ENCODE assay signal across 27 cellular contexts in the genomic region with DNA sequence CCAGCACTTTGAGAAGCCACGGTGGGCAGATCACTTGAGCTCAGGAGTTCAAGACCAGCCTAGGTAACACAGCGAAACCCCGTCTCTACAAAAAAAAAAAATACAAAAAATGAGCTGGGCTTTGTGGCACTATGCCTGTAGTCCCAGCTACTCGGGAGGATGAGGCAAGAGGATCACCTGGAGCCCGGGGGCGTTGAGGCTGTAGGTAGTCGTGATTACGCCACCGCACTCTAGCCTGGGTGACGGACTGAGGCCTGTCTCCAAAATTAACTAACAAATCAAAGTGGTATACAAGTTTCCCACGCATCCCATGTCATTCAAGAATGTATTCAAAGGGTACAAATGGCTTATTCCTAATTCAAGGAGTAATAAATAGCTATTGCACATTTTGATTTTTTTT. TPM values are rescaled to one million over a fixed set of nuclear protein-coding genes. Genes with fewer than 3 reads are reported as not detected.
"Had no signal": no experiment of that assay in that cellular context is flagged by ENCODE, and none has a peak within 500 bp of the region (broad histone marks: within the 10 kb centered on the region; RNA-seq: fewer than 3 reads in every experiment).

No MANE protein-coding gene starts in this region.

- H3K4me3 ChIP-seq: esophagus muscularis mucosa, thoracic aorta, upper lobe of right lung had no signal

- H3K9me3 Mint-ChIP-seq: activated CD4-positive, alpha-beta T cell treated with anti-CD3 and anti-CD28 coated beads, Interleukin-2, amount 10 ng/mL, durations not matched to agents 7 days and 5 days; activated CD8-positive, alpha-beta T cell treated with anti-CD3 and anti-CD28 coated beads for 36 hours; activated T-helper 1 cell treated with anti-CD3 and anti-CD28 coated beads, Interleukin-12 subunit alpha, Interleukin-12 subunit beta, Interleukin-2, Interleukin-4 antibody, amounts not matched to agents 30 ng/mL and 10 ng/mL and 1 ng/mL, durations not matched to agents 14 hours and 24 hours and 36 hours; memory B cell; nephron progenitor cell had no signal

- H3K27me3 ChIP-seq: esophagus muscularis mucosa, upper lobe of right lung had no signal

- DNase-seq: activated CD4-positive, alpha-beta T cell treated with anti-CD3 and anti-CD28 coated beads, Interleukin-2, amount 10 ng/mL, durations not matched to agents 7 days and 5 days; activated CD4-positive, CD25-positive, alpha-beta regulatory T cell treated with anti-CD3 and anti-CD28 coated beads, Interleukin-2, amount 50 U/mL, for 72 hours; activated CD8-positive, alpha-beta memory T cell treated with anti-CD3 and anti-CD28 coated beads, Interleukin-2, amount 10 ng/mL, durations not matched to agents 7 days and 5 days; activated CD8-positive, alpha-beta T cell treated with anti-CD3 and anti-CD28 coated beads for 36 hours; activated gamma-delta T cell; activated naive CD4-positive, alpha-beta T cell treated with anti-CD3 and anti-CD28 coated beads, Interleukin-2, amount 50 U/mL, for 16 hours; central memory CD4-positive, alpha-beta T cell; dermis blood vessel endothelial cell; effector CD8-positive, alpha-beta T cell; hypothalamus; islet precursor cell; left cardiac atrium; nephron progenitor cell; occipital lobe; retina; stimulated activated CD4-positive, alpha-beta T cell treated with anti-CD3 and anti-CD28 coated beads, Interleukin-4, amount 100 ng/mL, for 1 hour; stimulated activated naive CD4-positive, alpha-beta T cell; upper lobe of right lung had no signal

- H3K9me3 ChIP-seq: esophagus muscularis mucosa, thoracic aorta, upper lobe of right lung had no signal

- H3K36me3 Mint-ChIP-seq: memory B cell had no signal

- ATAC-seq: activated CD8-positive, alpha-beta memory T cell treated with anti-CD3 and anti-CD28 coated beads, Interleukin-2, amount 10 ng/mL, durations not matched to agents 7 days and 5 days; activated CD8-positive, alpha-beta T cell treated with anti-CD3 and anti-CD28 coated beads for 36 hours; left cardiac atrium; upper lobe of right lung had no signal

- H3K36me3 ChIP-seq: esophagus muscularis mucosa, thoracic aorta, upper lobe of right lung had no signal

- H3K27me3 Mint-ChIP-seq: activated CD4-positive, alpha-beta T cell treated with anti-CD3 and anti-CD28 coated beads, Interleukin-2, amount 10 ng/mL, durations not matched to agents 7 days and 5 days; activated CD8-positive, alpha-beta memory T cell treated with anti-CD3 and anti-CD28 coated beads, Interleukin-2, amount 10 ng/mL, durations not matched to agents 7 days and 5 days; activated CD8-positive, alpha-beta T cell treated with anti-CD3 and anti-CD28 coated beads for 36 hours; progenitor cell of endocrine pancreas had no signal

- H3K27ac Mint-ChIP-seq: activated CD4-positive, alpha-beta T cell treated with anti-CD3 and anti-CD28 coated beads, Interleukin-2, amount 10 ng/mL, durations not matched to agents 7 days and 5 days; activated CD8-positive, alpha-beta memory T cell treated with anti-CD3 and anti-CD28 coated beads, Interleukin-2, amount 10 ng/mL, durations not matched to agents 7 days and 5 days; activated CD8-positive, alpha-beta T cell treated with anti-CD3 and anti-CD28 coated beads for 36 hours; activated T-helper 1 cell treated with anti-CD3 and anti-CD28 coated beads, Interleukin-12 subunit alpha, Interleukin-12 subunit beta, Interleukin-2, Interleukin-4 antibody, amounts not matched to agents 30 ng/mL and 10 ng/mL and 1 ng/mL, durations not matched to agents 14 hours and 24 hours and 36 hours; memory B cell; nephron progenitor cell; progenitor cell of endocrine pancreas had no signal

- H3K27ac ChIP-seq: esophagus muscularis mucosa, thoracic aorta, upper lobe of right lung, VCaP had no signal

- FAIRE-seq: astrocyte, endothelial cell of umbilical vein, frontal cortex had no signal

- H3K4me3 Mint-ChIP-seq: activated CD4-positive, alpha-beta T cell treated with anti-CD3 and anti-CD28 coated beads, Interleukin-2, amount 10 ng/mL, durations not matched to agents 7 days and 5 days; activated CD8-positive, alpha-beta memory T cell treated with anti-CD3 and anti-CD28 coated beads, Interleukin-2, amount 10 ng/mL, durations not matched to agents 7 days and 5 days; activated CD8-positive, alpha-beta T cell treated with anti-CD3 and anti-CD28 coated beads for 36 hours; memory B cell; nephron progenitor cell had no signal

RNA-seq across cellular contexts. Expression of a gene that starts 2.4 kb away (rescaled TPM):
- total RNA-seq: esophagus muscularis mucosa, thoracic aorta, upper lobe of right lung had no signal
